In genomic region chr6:34484899-34485298, GRCh38 we compare ENCODE assay signal across 9 cellular contexts.
DNase-seq lines count a peak whose midpoint lies in the region; ATAC-seq and TF ChIP-seq lines count a peak whose summit lies in the region.
"Had no signal": no experiment of that assay in that cellular context is flagged by ENCODE, and none has a peak within 500 bp of the region (broad histone marks: within the 10 kb centered on the region; RNA-seq: fewer than 3 reads in every experiment).

No MANE protein-coding gene starts in this region.

- peaks cover 8% of the 10 kb centered on the region for H3K4me1 ChIP-seq in OCI-LY1 (ENCODE audit: insufficient read depth, low read length, severe bottlenecking)

- no peak for TF ChIP-seq CTCF in OCI-LY1 (IDR thresholded peaks at IDR 0.05; ENCODE audit: low read length)

- H3K27ac ChIP-seq in OCI-LY1 (ENCODE audit: low read depth, low read length, poor library complexity, severe bottlenecking): no peak overlapping the region

- H3K79me2 ChIP-seq in OCI-LY1 (ENCODE audit: insufficient read depth, low read length): no peaks in the 10 kb centered on the region

- no peak overlapping the region for H2AFZ ChIP-seq in OCI-LY1 (ENCODE audit: low read length)

- H3K9me2 ChIP-seq in OCI-LY1 (ENCODE audit: low read depth, low read length): no peaks in the 10 kb centered on the region

- no peaks in the 10 kb centered on the region for H3F3A ChIP-seq in OCI-LY1 (ENCODE audit: insufficient read depth, low read length)

- no peaks in the 10 kb centered on the region for H3K9me3 ChIP-seq in OCI-LY1 (ENCODE audit: low read length)

- 0 out of 2 replicates have a peak overlapping the region, but pooled peaks have one; percentile 14 for H3K4me2 ChIP-seq in OCI-LY1 (ENCODE audit: low read length)

- no peak overlapping the region for H3K4me3 ChIP-seq in OCI-LY1 (ENCODE audit: low read depth, low read length, poor library complexity, severe bottlenecking)

- ATAC-seq in HG03342 (IDR thresholded peaks at IDR 0.05; ENCODE audit: unreplicated experiment) (no peak), HG03159 (IDR thresholded peaks at IDR 0.05; ENCODE audit: unreplicated experiment) (no peak), GM18858 (IDR thresholded peaks at IDR 0.05; ENCODE audit: unreplicated experiment) (no peak), GM18502 (IDR thresholded peaks at IDR 0.05; ENCODE audit: poor library complexity, unreplicated experiment) (no peak)

- no peaks in the 10 kb centered on the region for H3K27me3 ChIP-seq in OCI-LY1 (ENCODE audit: insufficient read depth, low read length)

- H3K36me3 ChIP-seq in OCI-LY1 (ENCODE audit: insufficient read depth, low read length): no peaks in the 10 kb centered on the region

- no peaks in the 10 kb centered on the region for H4K20me1 ChIP-seq in OCI-LY1 (ENCODE audit: insufficient read depth, low read length)

- DNase-seq in DMS53 treated with DMSO at 0.1 percent for 48 hours (lab: John Stamatoyannopoulos, UW; ENCODE audit: unreplicated experiment): peak; percentile 70
- peak; percentile 47 to 55 for DNase-seq in activated T-helper 1 cell treated with anti-CD3 and anti-CD28 coated beads, Interleukin-2, amount 50 U/mL, for 16 hours (ENCODE audit: low read depth in 1 of 2, low spot score in 1 of 2)
- DNase-seq in stimulated activated CD4-positive, alpha-beta T cell treated with anti-CD3 and anti-CD28 coated beads, Interleukin-12 subunit alpha, Interleukin-12 subunit beta, amount 100 ng/mL, for 24 hours (ENCODE audit: low read depth in 2 of 2): peak; percentile 59 to 63
- DNase-seq: NCI-H1092 treated with DMSO at 0.1 percent for 48 hours had no signal

- H3K9ac ChIP-seq in OCI-LY1 (ENCODE audit: low read length): no peak overlapping the region
